Comparison of ENCODE assay signal across 1 cellular context in genomic region chr13:21613791-21614190, GRCh38.
TF ChIP-seq lines count a peak whose summit lies in the region.

No MANE protein-coding gene starts in this region.

TF ChIP-seq in H1, 55 proteins besides CTCF, POLR2A, EP300 and RAD21:
- TF ChIP-seq NANOG (IDR thresholded peaks at IDR 0.05; ENCODE audit: insufficient read depth, low read depth, low read length, poor library complexity, severe bottlenecking) = no peak
